ENCODE assay signal across 8 cellular contexts in genomic region chr12:124684971-124685688, GRCh38.
DNase-seq lines count a peak whose midpoint lies in the region; ATAC-seq and TF ChIP-seq lines count a peak whose summit lies in the region.

No MANE protein-coding gene starts in this region.

- H3K9ac ChIP-seq in HUES6 (ENCODE audit: low read length) (peak overlapping the region; percentile 6), stomach smooth muscle (ENCODE audit: low read length in 2 of 2) (peak overlapping the region; percentile 19 to 73)

- H3K9me3 ChIP-seq in HUES6 (ENCODE audit: control insufficient read depth, insufficient read depth, low read depth, low read length) (peaks cover 4% of the 10 kb centered on the region; the same call in 1 of the 2 replicates), ascending aorta (no peaks in the 10 kb centered on the region), stomach smooth muscle (ENCODE audit: control insufficient read depth in 2 of 2, low read length in 2 of 2) (no peaks in the 10 kb centered on the region)

- DNase-seq in ascending aorta (ENCODE audit: low spot score in 2 of 2), result peak in 1 of 2 donors; percentile 70
- peak; percentile 44 to 64 for DNase-seq in hippocampal formation (lab: John Stamatoyannopoulos, UW)
- no peak for DNase-seq in NCI-H1436 (lab: John Stamatoyannopoulos, UW)
- DNase-seq in NCI-H748 (lab: John Stamatoyannopoulos, UW; ENCODE audit: unreplicated experiment), result no peak
- no peak for DNase-seq in activated effector memory CD4-positive, alpha-beta T cell treated with Interleukin-2 at 50 U/mL for 16 hours

- H3K36me3 ChIP-seq in HUES6 (ENCODE audit: control insufficient read depth, insufficient read depth, low read length) (no peaks in the 10 kb centered on the region), ascending aorta (no peaks in the 10 kb centered on the region), stomach smooth muscle (ENCODE audit: control insufficient read depth in 2 of 2, insufficient read depth in 2 of 2, low read length in 2 of 2) (no peaks in the 10 kb centered on the region)

- TF ChIP-seq CTCF in ascending aorta (IDR thresholded peaks at IDR 0.05), result no peak

- H3K27me3 ChIP-seq in HUES6 (ENCODE audit: control insufficient read depth, insufficient read depth, low read length) (no peaks in the 10 kb centered on the region), ascending aorta (no peaks in the 10 kb centered on the region), stomach smooth muscle (ENCODE audit: control insufficient read depth in 1 of 2, insufficient read depth in 2 of 2, low read length in 2 of 2) (no peaks in the 10 kb centered on the region)

- ATAC-seq in HG03460 (IDR thresholded peaks at IDR 0.05; ENCODE audit: unreplicated experiment), result no peak

- intact Hi-C loops in ascending aorta (cut with DNase I), result loop anchor here (5.0 kb wide), 1 partner anchor 118 kb away; the partner anchor contains the start of gene NCOR2

- H3K4me3 ChIP-seq in HUES6 (ENCODE audit: low read depth, low read length) (no peak overlapping the region), ascending aorta (peak overlapping the region; percentile 36 to 53), stomach smooth muscle (ENCODE audit: low read length in 2 of 2) (peak overlapping the region; percentile 67 to 74)

- H3K4me1 ChIP-seq in HUES6 (ENCODE audit: control insufficient read depth, insufficient read depth, low read length), result peaks cover 47% of the 10 kb centered on the region
- peaks cover 19 to 44% of the 10 kb centered on the region in 2 donors for H3K4me1 ChIP-seq in ascending aorta
- H3K4me1 ChIP-seq in stomach smooth muscle (ENCODE audit: control insufficient read depth, insufficient read depth, low read length), result peaks cover 46% of the 10 kb centered on the region

- H3K27ac ChIP-seq in HUES6 (ENCODE audit: low read depth, low read length) (no peak overlapping the region), ascending aorta (peak overlapping the region; percentile 80 to 85), stomach smooth muscle (ENCODE audit: low read length) (peak overlapping the region; percentile 79)

Comparison
In these comparisons a context has a peak if more than half of its experiments do, and no peak if none do; other contexts are left out.
1. DNase-seq: peak in hippocampal formation (2 of 2); none in NCI-H1436 (single experiment), NCI-H748 (single experiment) and activated effector memory CD4-positive, alpha-beta T cell treated with Interleukin-2 at 50 U/mL for 16 hours (single experiment).